Comparison of ENCODE assay signal across 8 cellular contexts in the genomic region with DNA sequence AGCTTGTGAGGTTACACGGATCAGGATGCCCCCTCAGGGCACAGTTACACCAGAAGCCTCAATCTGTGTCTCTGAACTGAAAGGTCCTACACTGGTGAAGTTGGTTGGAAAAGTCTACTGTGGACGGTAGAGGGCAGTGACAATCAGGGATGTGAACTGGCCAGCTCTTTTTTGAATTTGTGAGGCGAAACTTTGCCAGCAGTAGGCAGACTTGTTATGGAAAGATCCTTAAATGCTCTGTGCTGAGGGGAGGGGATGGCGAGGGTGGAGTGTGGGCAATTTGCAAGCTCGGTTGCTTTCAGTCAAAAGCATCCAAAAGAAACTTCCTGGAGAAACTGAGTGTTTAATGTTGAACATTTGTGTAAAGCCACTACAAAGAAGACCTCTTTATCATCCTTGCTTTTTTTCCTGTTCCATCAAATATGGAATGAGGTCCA.
DNase-seq lines count a peak whose midpoint lies in the region; ATAC-seq and TF ChIP-seq lines count a peak whose summit lies in the region.

No MANE protein-coding gene starts in this region.

- no peaks in the 10 kb centered on the region for H3K9me3 Mint-ChIP-seq in activated CD4-positive, alpha-beta memory T cell treated with anti-CD3 and anti-CD28 coated beads for 36 hours
- no peaks in the 10 kb centered on the region for H3K9me3 Mint-ChIP-seq in osteocyte (ENCODE audit: unreplicated experiment)

- ATAC-seq in GM21529 (IDR thresholded peaks at IDR 0.05; ENCODE audit: unreplicated experiment) = no peak

- peak; percentile 73 for DNase-seq in AG04450 (ENCODE audit: low read depth, low spot score)
- no peak for DNase-seq in GM12864 (ENCODE audit: low read depth)
- peak; percentile 65 for DNase-seq in NCI-H2227 (lab: John Stamatoyannopoulos, UW; ENCODE audit: unreplicated experiment)
- peak; percentile 29 for DNase-seq in activated CD4-positive, alpha-beta memory T cell treated with anti-CD3 and anti-CD28 coated beads for 36 hours
- DNase-seq in glomerular endothelial cell (ENCODE audit: extremely low read depth, low read depth, low spot score) = peak; percentile 73
- peak; percentile 89 for DNase-seq in osteocyte (ENCODE audit: extremely low spot score, unreplicated experiment)
- no peak for DNase-seq in activated CD8-positive, alpha-beta memory T cell treated with anti-CD3 and anti-CD28 coated beads, Interleukin-2, amount 50 U/mL, for 48 hours

- H3K36me3 Mint-ChIP-seq in activated CD4-positive, alpha-beta memory T cell treated with anti-CD3 and anti-CD28 coated beads for 36 hours = no peaks in the 10 kb centered on the region
- H3K36me3 Mint-ChIP-seq in osteocyte (ENCODE audit: unreplicated experiment) = peaks cover 39% of the 10 kb centered on the region

- peaks cover 3% of the 10 kb centered on the region for H3K4me1 Mint-ChIP-seq in activated CD4-positive, alpha-beta memory T cell treated with anti-CD3 and anti-CD28 coated beads for 36 hours (ENCODE audit: low read depth)
- H3K4me1 Mint-ChIP-seq in osteocyte (ENCODE audit: unreplicated experiment) = peaks cover 53% of the 10 kb centered on the region

- H3K4me3 ChIP-seq in AG04450 (ENCODE audit: low read depth, low read length) = no peak overlapping the region
- H3K4me3 ChIP-seq in GM12864 (ENCODE audit: low read depth, low read length) = no peak overlapping the region

- H3K27me3 Mint-ChIP-seq in activated CD4-positive, alpha-beta memory T cell treated with anti-CD3 and anti-CD28 coated beads for 36 hours = peaks cover 25% of the 10 kb centered on the region
- H3K27me3 Mint-ChIP-seq in osteocyte (ENCODE audit: unreplicated experiment) = no peaks in the 10 kb centered on the region

- H3K27ac Mint-ChIP-seq in activated CD4-positive, alpha-beta memory T cell treated with anti-CD3 and anti-CD28 coated beads for 36 hours = no peak overlapping the region
- peak overlapping the region; percentile 79 for H3K27ac Mint-ChIP-seq in osteocyte (ENCODE audit: unreplicated experiment)

- POLR2A ChIA-PET in AG04450 (lab: Yijun Ruan, JAX) = interaction anchor here (0.5 to 1.8 kb wide), 4 partner anchors 107 to 220 kb away, joined by 3 to 12 read pairs (median 6); a partner anchor contains a TSS
- POLR2A ChIA-PET in activated CD4-positive, alpha-beta memory T cell treated with anti-CD3 and anti-CD28 coated beads for 36 hours (lab: Charles Lee) = no interaction called here

- TF ChIP-seq CTCF in AG04450 (IDR thresholded peaks at IDR 0.05; ENCODE audit: low read depth, low read length) (peak; percentile 95), GM12864 (IDR thresholded peaks at IDR 0.05; ENCODE audit: low read depth, low read length, missing control alignments) (peak; percentile 59), osteocyte (IDR thresholded peaks at IDR 0.05) (peak; percentile 92)

- no peak overlapping the region for H3K4me3 Mint-ChIP-seq in activated CD4-positive, alpha-beta memory T cell treated with anti-CD3 and anti-CD28 coated beads for 36 hours
- H3K4me3 Mint-ChIP-seq in osteocyte (ENCODE audit: unreplicated experiment) = peak overlapping the region; percentile 11

- no peaks in the 10 kb centered on the region for H3K27me3 ChIP-seq in AG04450 (ENCODE audit: control insufficient read depth, insufficient read depth, low read length)

- no peak overlapping the region for H3K27ac ChIP-seq in AG04450 (ENCODE audit: low read depth, low read length)

- H3K9me3 ChIP-seq in AG04450 (ENCODE audit: control insufficient read depth, insufficient read depth, low read length) = no peaks in the 10 kb centered on the region

- CTCF ChIA-PET in AG04450 (lab: Charles Lee) = interaction anchor here (0.6 to 6.2 kb wide), 62 partner anchors 8 to 404 kb away, joined by 3 to 169 read pairs (median 4); a partner anchor contains a TSS
- CTCF ChIA-PET in activated CD4-positive, alpha-beta memory T cell treated with anti-CD3 and anti-CD28 coated beads for 36 hours (lab: Charles Lee) = interaction anchor here (0.5 to 4.7 kb wide), 13 partner anchors 8 to 698 kb away, joined by 3 to 68 read pairs (median 4); a partner anchor contains a TSS

- intact Hi-C loops in activated CD4-positive, alpha-beta memory T cell treated with anti-CD3 and anti-CD28 coated beads for 36 hours (cut with micrococcal nuclease) = loop anchor here (1.0 to 5.0 kb wide), 2 partner anchors 110 to 209 kb away; no protein-coding TSS in a partner anchor

Comparison
In these comparisons a context has a peak if more than half of its experiments do, and no peak if none do; other contexts are left out.
1. DNase-seq: peak in AG04450 (single experiment), NCI-H2227 (single experiment), activated CD4-positive, alpha-beta memory T cell treated with anti-CD3 and anti-CD28 coated beads for 36 hours (single experiment), glomerular endothelial cell (single experiment) and osteocyte (single experiment); none in GM12864 (single experiment) and activated CD8-positive, alpha-beta memory T cell treated with anti-CD3 and anti-CD28 coated beads, Interleukin-2, amount 50 U/mL, for 48 hours (single experiment).
2. Peak in every context shown above with its lines, with median percentiles within 50 percentile points of each other: CTCF ChIP-seq.